Comparison of ENCODE assay signal across 19 cellular contexts in the genomic region with DNA sequence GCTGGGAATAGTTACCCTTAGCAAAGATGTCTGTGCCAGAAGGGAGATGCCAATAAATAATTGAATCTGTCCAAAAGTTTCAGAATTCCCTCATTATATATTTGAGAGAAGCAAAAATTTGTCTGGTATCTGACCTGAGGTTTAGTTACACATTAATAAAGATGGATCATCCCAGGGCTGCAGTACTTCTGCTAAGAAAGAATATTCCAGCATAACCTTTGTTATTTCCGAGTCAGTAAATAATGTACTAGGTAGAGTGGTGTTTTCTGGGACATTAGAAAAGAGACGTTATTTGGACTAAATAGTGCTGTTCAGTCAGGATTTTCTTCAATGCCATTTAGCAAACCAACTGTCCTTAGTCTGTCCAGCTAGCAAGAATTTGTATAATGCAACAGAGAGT. TPM values are rescaled to one million over a fixed set of nuclear protein-coding genes. Genes with fewer than 3 reads are reported as not detected.
DNase-seq lines count a peak whose midpoint lies in the region; ATAC-seq and TF ChIP-seq lines count a peak whose summit lies in the region.
"Had no signal": no experiment of that assay in that cellular context is flagged by ENCODE, and none has a peak within 500 bp of the region (broad histone marks: within the 10 kb centered on the region; RNA-seq: fewer than 3 reads in every experiment).

No MANE protein-coding gene starts in this region.

- intact Hi-C loops in heart left ventricle (cut with DNase I) (no loop called here), Right ventricle myocardium superior (cut with DNase I) (no loop called here), natural killer cell (cut with micrococcal nuclease) (loop anchor here (10.0 kb wide), 1 partner anchor 55 kb away; no protein-coding TSS in a partner anchor), upper lobe of right lung (cut with DNase I) (no loop called here), testis (cut with DNase I; ENCODE audit: low total_unique reads) (no loop called here)

- no peak for TF ChIP-seq POLR2A in heart left ventricle (IDR thresholded peaks at IDR 0.05)
- no peak for TF ChIP-seq POLR2A in testis (IDR thresholded peaks at IDR 0.05)

- no peak overlapping the region for H3K9ac ChIP-seq in smooth muscle cell (ENCODE audit: low read depth)

- H3K36me3 Mint-ChIP-seq in glutamatergic neuron (ENCODE audit: unreplicated experiment) (no peaks in the 10 kb centered on the region), natural killer cell (no peaks in the 10 kb centered on the region)
- H3K36me3 Mint-ChIP-seq: activated CD4-positive, alpha-beta memory T cell treated with anti-CD3 and anti-CD28 coated beads for 36 hours had no signal

- DNase-seq in heart left ventricle (no peak), Right ventricle myocardium superior (no peak), glutamatergic neuron (no peak), natural killer cell (no peak), upper lobe of right lung (no peak), testis (no peak), smooth muscle cell (lab: John Stamatoyannopoulos, UW; ENCODE audit: unreplicated experiment) (no peak)
- DNase-seq: activated CD4-positive, alpha-beta memory T cell treated with anti-CD3 and anti-CD28 coated beads for 36 hours; activated naive CD8-positive, alpha-beta T cell treated with anti-CD3 and anti-CD28 coated beads, Interleukin-2, amount 50 U/mL, for 24 hours; activated T-cell treated with anti-CD3 and anti-CD28 coated beads, Interleukin-2, amount 50 U/mL, for 48 hours; caudate nucleus; CD4-positive, CD25-positive, alpha-beta regulatory T cell; DND-41; NCI-H1417 treated with DMSO at 0.1 percent for 48 hours; stimulated activated CD4-positive, alpha-beta T cell treated with anti-CD3 and anti-CD28 coated beads, Interleukin-4, amount 100 ng/mL, for 24 hours; stimulated activated CD8-positive, alpha-beta memory T cell treated with anti-CD3 and anti-CD28 coated beads, Interleukin-4, amount 100 ng/mL, for 48 hours; thyroid gland had no signal

- H3K4me2 ChIP-seq in smooth muscle cell, result no peak overlapping the region

- H3K9me3 ChIP-seq in heart left ventricle (no peaks in the 10 kb centered on the region), upper lobe of right lung (no peaks in the 10 kb centered on the region), testis (no peaks in the 10 kb centered on the region), smooth muscle cell (replicated peaks; ENCODE audit: low read depth) (no peaks in the 10 kb centered on the region)
- H3K9me3 ChIP-seq: thyroid gland had no signal

- H3K4me1 ChIP-seq in heart left ventricle (peaks cover 37 to 100% (median 95%) of the 10 kb centered on the region in 12 donors), upper lobe of right lung (peaks cover 90% of the 10 kb centered on the region), testis (peaks cover 56% of the 10 kb centered on the region), smooth muscle cell (ENCODE audit: low read depth) (peaks cover 37% of the 10 kb centered on the region)

- H3K27ac Mint-ChIP-seq in glutamatergic neuron (ENCODE audit: unreplicated experiment) (peak overlapping the region; percentile 80), natural killer cell (peak overlapping the region; percentile 81)
- H3K27ac Mint-ChIP-seq: activated CD4-positive, alpha-beta memory T cell treated with anti-CD3 and anti-CD28 coated beads for 36 hours; activated naive CD8-positive, alpha-beta T cell treated with anti-CD3 and anti-CD28 coated beads, Interleukin-2, amount 50 U/mL, for 24 hours had no signal

- H3K27me3 Mint-ChIP-seq in glutamatergic neuron (ENCODE audit: unreplicated experiment) (peaks cover 5% of the 10 kb centered on the region), natural killer cell (ENCODE audit: low read depth in 2 of 2) (no peaks in the 10 kb centered on the region)
- H3K27me3 Mint-ChIP-seq: activated CD4-positive, alpha-beta memory T cell treated with anti-CD3 and anti-CD28 coated beads for 36 hours; activated naive CD8-positive, alpha-beta T cell treated with anti-CD3 and anti-CD28 coated beads, Interleukin-2, amount 50 U/mL, for 24 hours; CD4-positive, CD25-positive, alpha-beta regulatory T cell had no signal

- H3K27me3 ChIP-seq in heart left ventricle, result no peaks in the 10 kb centered on the region
- H3K27me3 ChIP-seq in upper lobe of right lung, result no peaks in the 10 kb centered on the region
- H3K27me3 ChIP-seq in testis, result no peaks in the 10 kb centered on the region
- no peaks in the 10 kb centered on the region for H3K27me3 ChIP-seq in smooth muscle cell (ENCODE audit: low read depth)
- H3K27me3 ChIP-seq: thyroid gland had no signal

- H3K79me2 ChIP-seq in smooth muscle cell (ENCODE audit: low read depth), result peaks cover 96% of the 10 kb centered on the region

- peaks cover 5% of the 10 kb centered on the region for H3F3A ChIP-seq in smooth muscle cell (ENCODE audit: low read depth)

- peak overlapping the region in 3 of 12 donors; percentile 2 to 50 (median 40) for H3K4me3 ChIP-seq in heart left ventricle
- no peak overlapping the region for H3K4me3 ChIP-seq in upper lobe of right lung
- no peak overlapping the region for H3K4me3 ChIP-seq in testis
- no peak overlapping the region for H3K4me3 ChIP-seq in smooth muscle cell
- H3K4me3 ChIP-seq: thyroid gland had no signal

- H3K36me3 ChIP-seq in heart left ventricle, result no peaks in the 10 kb centered on the region
- H3K36me3 ChIP-seq in upper lobe of right lung, result no peaks in the 10 kb centered on the region
- no peaks in the 10 kb centered on the region for H3K36me3 ChIP-seq in testis (ENCODE audit: low read depth, missing control alignments)
- no peaks in the 10 kb centered on the region for H3K36me3 ChIP-seq in smooth muscle cell (ENCODE audit: low read depth)
- H3K36me3 ChIP-seq: thyroid gland had no signal

- H3K9me3 Mint-ChIP-seq in glutamatergic neuron (ENCODE audit: unreplicated experiment) (peaks cover 8% of the 10 kb centered on the region), natural killer cell (no peaks in the 10 kb centered on the region)
- H3K9me3 Mint-ChIP-seq: activated CD4-positive, alpha-beta memory T cell treated with anti-CD3 and anti-CD28 coated beads for 36 hours; activated naive CD8-positive, alpha-beta T cell treated with anti-CD3 and anti-CD28 coated beads, Interleukin-2, amount 50 U/mL, for 24 hours; CD4-positive, CD25-positive, alpha-beta regulatory T cell had no signal

- whole genome bisulfite sequencing in heart left ventricle, 4 donors, result 43 to 71% (median 62%) methylated on average over 2 of the region's 2 CpGs
- WGBS in testis, 2 donors, result 34 to 46% methylated on average over 2 of the region's 2 CpGs
- 93% methylated on average over 2 of the region's 2 CpGs for WGBS in smooth muscle cell (ENCODE audit: low lambda C conversion rate)

- TF ChIP-seq CTCF in heart left ventricle (IDR thresholded peaks at IDR 0.05), result no peak
- no peak for TF ChIP-seq CTCF in glutamatergic neuron (IDR thresholded peaks at IDR 0.05; ENCODE audit: partially characterized antibody, unreplicated experiment)
- TF ChIP-seq CTCF in natural killer cell (IDR thresholded peaks at IDR 0.05), result no peak
- TF ChIP-seq CTCF in upper lobe of right lung (IDR thresholded peaks at IDR 0.05), result no peak
- no peak for TF ChIP-seq CTCF in testis (IDR thresholded peaks at IDR 0.05)
- TF ChIP-seq CTCF in smooth muscle cell (IDR thresholded peaks at IDR 0.05; ENCODE audit: borderline replicate concordance, insufficient read depth, poor library complexity, severe bottlenecking), result no peak

- H3K4me3 Mint-ChIP-seq in glutamatergic neuron (ENCODE audit: unreplicated experiment), result peak overlapping the region; percentile 13
- H3K4me3 Mint-ChIP-seq in natural killer cell, result no peak overlapping the region
- H3K4me3 Mint-ChIP-seq: activated CD4-positive, alpha-beta memory T cell treated with anti-CD3 and anti-CD28 coated beads for 36 hours; activated naive CD8-positive, alpha-beta T cell treated with anti-CD3 and anti-CD28 coated beads, Interleukin-2, amount 50 U/mL, for 24 hours had no signal

- H4K20me1 ChIP-seq in smooth muscle cell (ENCODE audit: low read depth), result peaks cover 100% of the 10 kb centered on the region

- ATAC-seq in heart left ventricle (no peak), Right ventricle myocardium superior (ENCODE audit: poor library complexity) (no peak), natural killer cell (no peak), upper lobe of right lung (no peak), GM21723 (IDR thresholded peaks at IDR 0.05; ENCODE audit: unreplicated experiment) (no peak)
- ATAC-seq: activated naive CD8-positive, alpha-beta T cell treated with anti-CD3 and anti-CD28 coated beads, Interleukin-2, amount 50 U/mL, for 24 hours; sciatic nerve had no signal

- peaks cover 61% of the 10 kb centered on the region for H3K4me1 Mint-ChIP-seq in glutamatergic neuron (ENCODE audit: low read depth, unreplicated experiment)
- peaks cover 75 to 76% of the 10 kb centered on the region in 2 donors for H3K4me1 Mint-ChIP-seq in natural killer cell

- no peak overlapping the region for H2AFZ ChIP-seq in smooth muscle cell (ENCODE audit: low read depth)

- H3K27ac ChIP-seq in heart left ventricle (peak overlapping the region in 11 of 12 donors; percentile 1 to 79 (median 68)), upper lobe of right lung (peak overlapping the region; percentile 9), testis (peak overlapping the region in 1 of 2 donors; percentile 68), smooth muscle cell (ENCODE audit: low read depth) (no peak overlapping the region)
- H3K27ac ChIP-seq: thyroid gland had no signal

RNA-seq across cellular contexts. Expression of gene ADD1, which starts 26.5 kb away (rescaled TPM):
- total RNA-seq in heart left ventricle (100 to 1,000 TPM; 179 to 275 (median 215) TPM), Right ventricle myocardium superior (217 TPM), glutamatergic neuron (ENCODE audit: unreplicated experiment) (276 TPM), natural killer cell (100 to 1,000 TPM; 383 to 465 (median 452) TPM), upper lobe of right lung (286 TPM), testis (100 to 1,000 TPM; 318 to 355 TPM), smooth muscle cell (109 and 125 TPM in 2 replicates)
- polyA plus RNA-seq in heart left ventricle (100 to 1,000 TPM; 193 to 269 TPM), testis (ENCODE audit: insufficient read depth, low read depth, low replicate concordance) (233 TPM), smooth muscle cell (175 and 200 TPM in 2 replicates)
